ENCODE assay signal across 8 cellular contexts in the genomic region with DNA sequence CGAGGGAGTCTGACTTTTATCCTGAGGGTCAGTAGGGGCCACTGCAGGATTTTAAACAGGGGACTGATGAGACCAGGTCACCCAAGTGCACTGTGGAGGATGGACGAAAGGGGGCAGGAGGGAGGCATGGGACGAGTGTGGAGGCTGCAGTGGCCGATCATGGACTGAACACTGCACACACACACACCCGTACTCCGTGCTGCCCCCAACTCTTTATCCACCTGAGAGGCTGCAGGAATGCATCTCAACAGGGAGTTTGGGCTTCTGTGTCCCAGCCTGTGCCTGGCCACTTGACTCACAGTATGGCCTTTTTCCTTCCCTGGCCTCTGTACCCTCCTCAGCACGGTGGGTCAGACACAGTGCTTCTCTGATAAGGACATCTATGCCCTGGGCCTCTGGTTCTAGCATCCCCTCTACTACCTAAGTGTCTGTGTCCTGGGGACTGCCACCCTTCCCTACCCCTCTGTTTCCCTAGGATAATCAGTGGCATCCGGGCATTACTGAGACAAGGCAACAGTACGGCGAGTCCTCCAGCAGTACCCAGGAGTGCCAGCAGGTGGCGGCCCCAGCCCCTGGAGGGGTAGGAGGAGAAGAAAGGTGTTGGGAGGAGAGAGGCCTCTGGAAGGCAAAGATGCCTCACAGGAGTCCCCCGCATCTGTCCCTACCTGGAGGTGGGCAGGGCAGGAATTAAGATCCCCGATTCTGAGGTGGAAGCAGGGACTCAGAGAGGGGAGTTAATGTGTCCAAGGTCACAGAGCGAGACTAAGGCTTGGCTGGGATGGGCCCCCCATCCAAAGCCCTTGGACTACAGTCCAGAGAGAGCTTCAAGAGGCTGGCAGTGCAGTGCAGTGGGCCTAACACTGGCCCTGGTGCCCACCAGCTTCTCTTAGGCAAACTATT. TPM values are rescaled to one million over a fixed set of nuclear protein-coding genes. Genes with fewer than 3 reads are reported as not detected.
DNase-seq lines count a peak whose midpoint lies in the region; ATAC-seq and TF ChIP-seq lines count a peak whose summit lies in the region.

No MANE protein-coding gene starts in this region.

- H3K27me3 ChIP-seq in BJ (ENCODE audit: control insufficient read depth, insufficient read depth, low read length) (no peaks in the 10 kb centered on the region), OCI-LY3 (ENCODE audit: low read depth, low read length) (no peaks in the 10 kb centered on the region), esophagus squamous epithelium (peaks cover 0 to 34% (median 0%) of the 10 kb centered on the region in 4 donors)

- POLR2A ChIA-PET in BJ (lab: Charles Lee) = no interaction called here

- CTCF ChIA-PET in BJ (lab: Yijun Ruan, JAX) = interaction anchor here (0.7 to 5.5 kb wide), 20 partner anchors 9 to 278 kb away, joined by 3 to 38 read pairs (median 4); no protein-coding TSS in a partner anchor

- no peaks in the 10 kb centered on the region for H3K79me2 ChIP-seq in OCI-LY3 (ENCODE audit: low read length)

- H4K20me1 ChIP-seq in OCI-LY3 (ENCODE audit: insufficient read depth, low read length) = no peaks in the 10 kb centered on the region

- DNase-seq in BJ (ENCODE audit: low read depth) (no peak), activated T-cell treated with anti-CD3 and anti-CD28 coated beads for 48 hours (ENCODE audit: low read depth) (peak; percentile 70), esophagus squamous epithelium (lab: John Stamatoyannopoulos, UW) (no peak)
- DNase-seq in stimulated activated naive CD4-positive, alpha-beta T cell treated with Interleukin-2 at 50 U/mL for 16 hours (lab: John Stamatoyannopoulos, UW) = peak; percentile 55

- intact Hi-C loops in esophagus squamous epithelium (cut with DNase I) = loop anchor here (5.0 kb wide), 1 partner anchor 56 kb away; no protein-coding TSS in a partner anchor

- peak overlapping the region in 1 of 3 experiments; percentile 28 for H3K4me3 Mint-ChIP-seq in nephron

- ATAC-seq in GM19351 (IDR thresholded peaks at IDR 0.05; ENCODE audit: unreplicated experiment) (peak; percentile 80), HG03571 (IDR thresholded peaks at IDR 0.05; ENCODE audit: unreplicated experiment) (peak; percentile 59)

- TF ChIP-seq POLR2A in esophagus squamous epithelium (IDR thresholded peaks at IDR 0.05) = no peak

- peak overlapping the region; percentile 77 for H3K4me2 ChIP-seq in OCI-LY3 (ENCODE audit: low read length)

- 35 to 51% methylated on average over 9 to 10 of the region's 14 CpGs for WGBS in esophagus squamous epithelium, 2 donors

- H3K4me3 ChIP-seq in BJ (ENCODE audit: low read depth, low read length) = no peak overlapping the region
- peak overlapping the region; percentile 70 for H3K4me3 ChIP-seq in OCI-LY3 (ENCODE audit: low read length)
- no peak overlapping the region for H3K4me3 ChIP-seq in esophagus squamous epithelium

- H3K27ac ChIP-seq in OCI-LY3 (ENCODE audit: low read length) = peak overlapping the region; percentile 39
- peak overlapping the region in 2 of 4 donors; percentile 87 to 91 for H3K27ac ChIP-seq in esophagus squamous epithelium

- no peaks in the 10 kb centered on the region for H3K9me3 ChIP-seq in OCI-LY3 (ENCODE audit: insufficient read depth, low read length)
- H3K9me3 ChIP-seq in esophagus squamous epithelium = no peaks in the 10 kb centered on the region

- H2AFZ ChIP-seq in OCI-LY3 (ENCODE audit: low read depth, low read length) = peak overlapping the region; percentile 91

- no peaks in the 10 kb centered on the region for H3K36me3 Mint-ChIP-seq in nephron (ENCODE audit: low read depth)

- peak; percentile 99 for TF ChIP-seq CTCF in BJ (IDR thresholded peaks at IDR 0.05; ENCODE audit: insufficient read depth, low read depth, low read length)
- TF ChIP-seq CTCF in OCI-LY3 (IDR thresholded peaks at IDR 0.05; ENCODE audit: low read depth, low read length) = peak; percentile 68
- peak; percentile 64 to 97 (median 96) for TF ChIP-seq CTCF in esophagus squamous epithelium (IDR thresholded peaks at IDR 0.05)
- peak; percentile 83 to 90 (median 88) for TF ChIP-seq CTCF in nephron (IDR thresholded peaks at IDR 0.05; ENCODE audit: unreplicated experiment in 3 of 3)

- peaks cover 75% of the 10 kb centered on the region for H3K4me1 Mint-ChIP-seq in nephron

- H3K27me3 Mint-ChIP-seq in nephron (ENCODE audit: low read depth) = peaks cover 14% of the 10 kb centered on the region

- H3K36me3 ChIP-seq in BJ (ENCODE audit: control insufficient read depth, insufficient read depth, low read length) = no peaks in the 10 kb centered on the region
- H3K36me3 ChIP-seq in OCI-LY3 (replicated peaks; ENCODE audit: low read depth, low read length) = no peaks in the 10 kb centered on the region
- H3K36me3 ChIP-seq in esophagus squamous epithelium = no peaks in the 10 kb centered on the region

- peak overlapping the region; percentile 33; the same call in 1 of the 2 replicates for H3K9ac ChIP-seq in OCI-LY3 (ENCODE audit: low read length)

- peaks cover 31% of the 10 kb centered on the region for H3K4me1 ChIP-seq in OCI-LY3 (ENCODE audit: low read length)
- H3K4me1 ChIP-seq in esophagus squamous epithelium = peaks cover 8 to 70% (median 9%) of the 10 kb centered on the region in 3 donors

- peak overlapping the region; percentile 88 to 97 (median 95) for H3K27ac Mint-ChIP-seq in nephron

- no peaks in the 10 kb centered on the region for H3K9me3 Mint-ChIP-seq in nephron

RNA-seq across cellular contexts. Expression of gene CDX1, which starts 5.1 kb away (rescaled TPM):
- 0.39 and 0.97 TPM in 2 replicates for polyA plus RNA-seq in BJ (2011; rRNA removed)
- 0.14 TPM in 1 of 2 replicates, not detected in the other for polyA minus RNA-seq in BJ (2011; rRNA and poly(A)+ RNA removed)
- not detected for total RNA-seq in esophagus squamous epithelium

RNA-seq across cellular contexts. Expression of gene PDGFRB, which starts 5.8 kb away (rescaled TPM):
- 163 and 276 TPM in 2 replicates for polyA plus RNA-seq in BJ (2011; rRNA removed)
- 384 and 442 TPM in 2 replicates for polyA minus RNA-seq in BJ (2011; rRNA and poly(A)+ RNA removed)
- 10 to 100 TPM in 3 of 4 donors, 1 to 10 TPM in 1; 5.6 to 51.7 (median 31.0) TPM for total RNA-seq in esophagus squamous epithelium

RNA-seq across cellular contexts. Expression of gene SLC6A7, which starts 28.4 kb away (rescaled TPM):
- not detected in 2 replicates for polyA plus RNA-seq in BJ (2011; rRNA removed)
- polyA minus RNA-seq in BJ (2011; rRNA and poly(A)+ RNA removed) = not detected in 2 replicates
- total RNA-seq in esophagus squamous epithelium = not detected

Comparison
In these comparisons a context has a peak if more than half of its experiments do, and no peak if none do; other contexts are left out.
1. DNase-seq: peak in activated T-cell treated with anti-CD3 and anti-CD28 coated beads for 48 hours (single experiment) and stimulated activated naive CD4-positive, alpha-beta T cell treated with Interleukin-2 at 50 U/mL for 16 hours (single experiment); none in BJ (single experiment) and esophagus squamous epithelium (single experiment).
2. Peak in every context shown above with its lines, with median percentiles within 50 percentile points of each other: CTCF ChIP-seq.